Comparison of ENCODE assay signal across 8 cellular contexts in genomic region chr19:52943134-52943883, GRCh38. TPM values are rescaled to one million over a fixed set of nuclear protein-coding genes. Genes with fewer than 3 reads are reported as not detected.
DNase-seq lines count a peak whose midpoint lies in the region; ATAC-seq and TF ChIP-seq lines count a peak whose summit lies in the region.

No MANE protein-coding gene starts in this region.

- H3K36me3 ChIP-seq in Caco-2 (ENCODE audit: control insufficient read depth, insufficient read depth, low read length) (no peaks in the 10 kb centered on the region), OCI-LY7 (ENCODE audit: insufficient read depth, low read length) (peaks cover 4% of the 10 kb centered on the region), ovary (no peaks in the 10 kb centered on the region)

- H3K27ac Mint-ChIP-seq in Caco-2 (ENCODE audit: unreplicated experiment): peak overlapping the region; percentile 92
- peak overlapping the region; percentile 89 for H3K27ac Mint-ChIP-seq in endothelial cell (ENCODE audit: unreplicated experiment)

- peak overlapping the region; percentile 87; the same call in 1 of the 2 replicates for H3K4me3 ChIP-seq in Caco-2 (ENCODE audit: low read depth, low read length)
- H3K4me3 ChIP-seq in OCI-LY7 (ENCODE audit: low read depth, low read length, poor library complexity, severe bottlenecking): peak overlapping the region; percentile 97
- H3K4me3 ChIP-seq in ovary: peak overlapping the region; percentile 87

- no peaks in the 10 kb centered on the region for H3K27me3 ChIP-seq in Caco-2 (replicated peaks; ENCODE audit: control insufficient read depth, insufficient read depth, low read length)
- H3K27me3 ChIP-seq in ovary: no peaks in the 10 kb centered on the region

- DNase-seq in Caco-2: no peak
- DNase-seq in OCI-LY7 (ENCODE audit: low spot score): no peak
- DNase-seq in endothelial cell (ENCODE audit: low spot score): no peak
- no peak for DNase-seq in ovary
- DNase-seq in kidney glomerular epithelial cell (lab: John Stamatoyannopoulos, UW): no peak
- no peak for DNase-seq in midbrain (lab: John Stamatoyannopoulos, UW)
- no peak for DNase-seq in NCI-H2227 (lab: John Stamatoyannopoulos, UW; ENCODE audit: unreplicated experiment)

- H2AFZ ChIP-seq in OCI-LY7 (ENCODE audit: low read length): peak overlapping the region; percentile 97; the same call in 1 of the 2 replicates

- H3K27me3 Mint-ChIP-seq in Caco-2 (ENCODE audit: insufficient read depth, unreplicated experiment) (no peaks in the 10 kb centered on the region), endothelial cell (ENCODE audit: unreplicated experiment) (peaks cover 6% of the 10 kb centered on the region)

- BruUV-seq in Caco-2 (replicated peaks; lab: Mats Ljungman, UMichigan) (no TSS peak), OCI-LY7 (replicated peaks; lab: Mats Ljungman, UMichigan) (no TSS peak)

- H4K20me1 ChIP-seq in OCI-LY7 (ENCODE audit: insufficient read depth, low read length): no peaks in the 10 kb centered on the region

- H3K4me1 Mint-ChIP-seq in Caco-2 (ENCODE audit: low read depth, unreplicated experiment) (peaks cover 20% of the 10 kb centered on the region), endothelial cell (ENCODE audit: unreplicated experiment) (peaks cover 33% of the 10 kb centered on the region)

- peaks cover 32% of the 10 kb centered on the region for H3K4me1 ChIP-seq in Caco-2
- H3K4me1 ChIP-seq in OCI-LY7 (ENCODE audit: insufficient read depth, low read length, poor library complexity, severe bottlenecking): peaks cover 8% of the 10 kb centered on the region
- H3K4me1 ChIP-seq in ovary (ENCODE audit: insufficient read depth): no peaks in the 10 kb centered on the region

- H3K9me3 Mint-ChIP-seq in Caco-2 (ENCODE audit: unreplicated experiment): peaks cover 14% of the 10 kb centered on the region
- peaks cover 4% of the 10 kb centered on the region for H3K9me3 Mint-ChIP-seq in endothelial cell (ENCODE audit: unreplicated experiment)

- peaks cover 68% of the 10 kb centered on the region for H3K36me3 Mint-ChIP-seq in Caco-2 (ENCODE audit: insufficient read depth, unreplicated experiment)
- H3K36me3 Mint-ChIP-seq in endothelial cell (ENCODE audit: low read depth, unreplicated experiment): peaks cover 21% of the 10 kb centered on the region

- TF ChIP-seq CTCF in Caco-2 (IDR thresholded peaks at IDR 0.05; ENCODE audit: insufficient read depth in 1 of 2, low read depth in 1 of 2, low read length in 1 of 2, severe bottlenecking in 1 of 2, unreplicated experiment in 1 of 2) (no peak), OCI-LY7 (conservative IDR thresholded peaks at IDR 0.05; ENCODE audit: low read length) (no peak), endothelial cell (IDR thresholded peaks at IDR 0.05; ENCODE audit: unreplicated experiment) (no peak), ovary (IDR thresholded peaks at IDR 0.05) (no peak)

- intact Hi-C loops in Caco-2 (cut with micrococcal nuclease; ENCODE audit: unreplicated experiment): loop anchor here (2.0 kb wide), 1 partner anchor 19 kb away; the partner anchor contains the start of gene ZNF816
- intact Hi-C loops in OCI-LY7 (cut with micrococcal nuclease; ENCODE audit: unreplicated experiment): no loop called here
- intact Hi-C loops in ovary (cut with DNase I): no loop called here

- H3K4me2 ChIP-seq in OCI-LY7 (ENCODE audit: low read length): peak overlapping the region; percentile 98

- peaks cover 24% of the 10 kb centered on the region; the same call in 1 of the 2 replicates for H3K79me2 ChIP-seq in OCI-LY7 (ENCODE audit: insufficient read depth, low read depth, low read length)

- WGBS in ovary, 3 donors: 50 to 61% (median 53%) methylated on average over 29 of the region's 29 CpGs

- TF ChIP-seq POLR2A in ovary (IDR thresholded peaks at IDR 0.05): no peak

- CTCF ChIA-PET in Caco-2 (lab: Charles Lee) (no interaction called here), OCI-LY7 (lab: Charles Lee; ENCODE audit: unreplicated experiment) (no interaction called here)

- TF ChIP-seq EP300 in ovary (IDR thresholded peaks at IDR 0.05): no peak

- H3K27ac ChIP-seq in OCI-LY7 (ENCODE audit: low read depth, low read length, poor library complexity, severe bottlenecking): no peak overlapping the region
- H3K27ac ChIP-seq in ovary: peak overlapping the region in 1 of 2 donors; percentile 36

- ATAC-seq in GM19328 (IDR thresholded peaks at IDR 0.05; ENCODE audit: unreplicated experiment): no peak

- H3K4me3 Mint-ChIP-seq in Caco-2 (ENCODE audit: unreplicated experiment): peak overlapping the region; percentile 96
- H3K4me3 Mint-ChIP-seq in endothelial cell (ENCODE audit: unreplicated experiment): peak overlapping the region; percentile 83

- H3K9me2 ChIP-seq in OCI-LY7 (ENCODE audit: insufficient read depth, low read length): no peaks in the 10 kb centered on the region

- POLR2A ChIA-PET in Caco-2 (lab: Charles Lee): no interaction called here
- POLR2A ChIA-PET in OCI-LY7 (lab: Charles Lee): interaction anchor here (0.6 kb wide), 2 partner anchors 45 to 733 kb away, joined by 3 read pairs; no protein-coding TSS in a partner anchor

- H3K9me3 ChIP-seq in Caco-2: peaks cover 50% of the 10 kb centered on the region
- H3K9me3 ChIP-seq in OCI-LY7 (ENCODE audit: low read length): no peaks in the 10 kb centered on the region
- no peaks in the 10 kb centered on the region for H3K9me3 ChIP-seq in ovary

RNA-seq across cellular contexts. Expression of gene ZNF816, which starts 19.4 kb away (rescaled TPM):
- total RNA-seq in Caco-2 (2022) (8.8 and 11.5 TPM in 2 replicates), OCI-LY7 (2022) (8.6 and 10.5 TPM in 2 replicates), endothelial cell (ENCODE audit: unreplicated experiment) (16.5 TPM), ovary (10 to 100 TPM in 4 of 7 donors, 1 to 10 TPM in 3; 3.9 to 15.1 (median 11.5) TPM)
- 5.8 and 8.8 TPM in 2 replicates for total RNA-seq in OCI-LY7 (2014; rRNA removed; shearing (Covaris generic))
- polyA plus RNA-seq in ovary: 1 to 10 TPM; 5.2 to 8.7 TPM

RNA-seq across cellular contexts. Expression of gene ZNF888, which starts 20.1 kb away (rescaled TPM):
- 7.3 and 9.0 TPM in 2 replicates for total RNA-seq in Caco-2 (2022)
- total RNA-seq in OCI-LY7 (2014; rRNA removed; shearing (Covaris generic)): 7.4 and 8.5 TPM in 2 replicates
- total RNA-seq in OCI-LY7 (2022): 9.0 and 11.3 TPM in 2 replicates
- total RNA-seq in endothelial cell (ENCODE audit: unreplicated experiment): 12.2 TPM
- 1 to 10 TPM; 3.4 to 7.9 (median 4.5) TPM for total RNA-seq in ovary
- polyA plus RNA-seq in ovary: 1 to 10 TPM; 2.6 to 3.3 TPM

RNA-seq across cellular contexts. Expression of gene ZNF320, which starts 45.9 kb away (rescaled TPM):
- 14.7 and 15.5 TPM in 2 replicates for total RNA-seq in Caco-2 (2022)
- 8.0 and 13.5 TPM in 2 replicates for total RNA-seq in OCI-LY7 (2014; rRNA removed; shearing (Covaris generic))
- 16.1 and 16.9 TPM in 2 replicates for total RNA-seq in OCI-LY7 (2022)
- 34.7 TPM for total RNA-seq in endothelial cell (ENCODE audit: unreplicated experiment)
- total RNA-seq in ovary: 10 to 100 TPM; 10.7 to 28.5 (median 12.2) TPM
- 10 to 100 TPM in 1 of 2 donors, 1 to 10 TPM in 1; 9.3 to 10.4 TPM for polyA plus RNA-seq in ovary
